Comparison of ENCODE assay signal across 1 cellular context in the genomic region with DNA sequence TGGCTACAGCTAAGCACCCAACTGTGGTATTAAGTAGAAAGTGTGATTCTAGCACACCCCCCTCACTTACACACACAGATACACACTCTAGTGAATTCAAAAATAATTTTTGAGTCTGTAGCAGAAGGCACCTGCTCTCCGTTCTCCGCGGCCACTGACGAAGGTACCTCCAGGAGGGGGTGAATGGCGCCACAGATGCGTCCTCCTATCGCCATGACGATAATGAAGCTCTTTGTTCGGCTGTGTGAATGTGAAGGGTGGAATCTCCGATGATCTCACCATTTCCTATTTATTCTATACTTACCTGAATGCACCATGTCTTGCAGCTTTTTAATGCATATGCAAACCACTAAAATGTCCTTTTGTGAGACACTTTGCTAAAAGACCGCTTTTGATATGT.
TF ChIP-seq lines count a peak whose summit lies in the region.

No MANE protein-coding gene starts in this region.

TF ChIP-seq in WTC11, 78 proteins besides CTCF, POLR2A, EP300 and RAD21 (continued from another document):
- TF ChIP-seq, protein P1, sequence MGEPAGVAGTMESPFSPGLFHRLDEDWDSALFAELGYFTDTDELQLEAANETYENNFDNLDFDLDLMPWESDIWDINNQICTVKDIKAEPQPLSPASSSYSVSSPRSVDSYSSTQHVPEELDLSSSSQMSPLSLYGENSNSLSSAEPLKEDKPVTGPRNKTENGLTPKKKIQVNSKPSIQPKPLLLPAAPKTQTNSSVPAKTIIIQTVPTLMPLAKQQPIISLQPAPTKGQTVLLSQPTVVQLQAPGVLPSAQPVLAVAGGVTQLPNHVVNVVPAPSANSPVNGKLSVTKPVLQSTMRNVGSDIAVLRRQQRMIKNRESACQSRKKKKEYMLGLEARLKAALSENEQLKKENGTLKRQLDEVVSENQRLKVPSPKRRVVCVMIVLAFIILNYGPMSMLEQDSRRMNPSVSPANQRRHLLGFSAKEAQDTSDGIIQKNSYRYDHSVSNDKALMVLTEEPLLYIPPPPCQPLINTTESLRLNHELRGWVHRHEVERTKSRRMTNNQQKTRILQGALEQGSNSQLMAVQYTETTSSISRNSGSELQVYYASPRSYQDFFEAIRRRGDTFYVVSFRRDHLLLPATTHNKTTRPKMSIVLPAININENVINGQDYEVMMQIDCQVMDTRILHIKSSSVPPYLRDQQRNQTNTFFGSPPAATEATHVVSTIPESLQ (CRISPR knock-in tag; IDR thresholded peaks at IDR 0.05) = no peak
- TF ChIP-seq ESRRA (CRISPR knock-in tag; IDR thresholded peaks at IDR 0.05; ENCODE audit: borderline replicate concordance) = no peak
- TF ChIP-seq FOXK1 (CRISPR knock-in tag; IDR thresholded peaks at IDR 0.05) = no peak
- TF ChIP-seq, protein P2, sequence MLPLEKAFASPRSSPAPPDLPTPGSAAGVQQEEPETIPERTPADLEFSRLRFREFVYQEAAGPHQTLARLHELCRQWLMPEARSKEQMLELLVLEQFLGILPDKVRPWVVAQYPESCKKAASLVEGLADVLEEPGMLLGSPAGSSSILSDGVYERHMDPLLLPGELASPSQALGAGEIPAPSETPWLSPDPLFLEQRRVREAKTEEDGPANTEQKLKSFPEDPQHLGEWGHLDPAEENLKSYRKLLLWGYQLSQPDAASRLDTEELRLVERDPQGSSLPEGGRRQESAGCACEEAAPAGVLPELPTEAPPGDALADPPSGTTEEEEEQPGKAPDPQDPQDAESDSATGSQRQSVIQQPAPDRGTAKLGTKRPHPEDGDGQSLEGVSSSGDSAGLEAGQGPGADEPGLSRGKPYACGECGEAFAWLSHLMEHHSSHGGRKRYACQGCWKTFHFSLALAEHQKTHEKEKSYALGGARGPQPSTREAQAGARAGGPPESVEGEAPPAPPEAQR (CRISPR knock-in tag; IDR thresholded peaks at IDR 0.05) = no peak
- TF ChIP-seq SMAD3 (CRISPR knock-in tag; IDR thresholded peaks at IDR 0.05; ENCODE audit: borderline replicate concordance) = no peak
- TF ChIP-seq TEAD1 (CRISPR knock-in tag; IDR thresholded peaks at IDR 0.05) = no peak
- TF ChIP-seq PRDM15 (CRISPR knock-in tag; IDR thresholded peaks at IDR 0.05) = no peak
